In the genomic region with DNA sequence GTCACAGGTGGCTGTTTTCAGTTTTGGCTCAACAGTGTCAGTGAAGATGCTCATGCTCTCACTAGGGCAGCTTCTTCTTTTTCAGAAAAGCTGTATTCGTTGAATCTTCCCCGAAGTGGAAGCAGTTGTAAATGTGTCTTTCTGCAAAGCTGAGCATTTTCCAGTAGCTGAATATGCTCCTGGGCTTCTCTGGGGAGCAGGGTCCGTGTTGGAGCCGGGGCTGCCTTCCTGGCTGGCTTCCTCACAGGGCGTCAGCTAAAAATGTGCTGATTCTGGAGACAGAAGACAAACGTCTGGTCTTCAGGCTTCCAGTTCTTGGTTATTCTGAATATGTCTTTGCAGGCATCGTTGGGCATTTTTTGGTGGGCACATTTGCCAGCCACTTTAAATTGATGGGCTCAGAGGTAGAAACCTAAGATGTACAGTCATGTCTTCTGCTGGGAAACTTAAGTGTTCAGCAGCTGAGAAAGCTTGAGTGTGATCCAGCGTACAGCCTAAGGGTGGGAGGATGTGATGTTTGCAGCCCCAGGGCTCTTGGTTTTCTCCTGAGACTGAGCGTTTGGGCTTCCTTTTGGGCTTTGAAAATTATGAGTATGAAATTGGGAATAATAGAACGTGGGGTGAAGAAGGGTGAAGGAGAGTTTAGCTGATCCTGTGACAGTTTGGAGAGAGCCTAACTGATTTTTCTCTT, we compare ENCODE assay signal across 13 cellular contexts. TPM values are rescaled to one million over a fixed set of nuclear protein-coding genes. Genes with fewer than 3 reads are reported as not detected.
DNase-seq lines count a peak whose midpoint lies in the region; ATAC-seq and TF ChIP-seq lines count a peak whose summit lies in the region.
"Had no signal": no experiment of that assay in that cellular context is flagged by ENCODE, and none has a peak within 500 bp of the region (broad histone marks: within the 10 kb centered on the region; RNA-seq: fewer than 3 reads in every experiment).

No MANE protein-coding gene starts in this region.

- H3K36me3 ChIP-seq in esophagus squamous epithelium = no peaks in the 10 kb centered on the region
- H3K36me3 ChIP-seq in tibial artery = peaks cover 0 to 5% (median 0%) of the 10 kb centered on the region in 3 donors

- no peak for TF ChIP-seq CTCF in activated B cell treated with CpG ODN at 0.5 μM for 24 hours (IDR thresholded peaks at IDR 0.05)
- no peak for TF ChIP-seq CTCF in esophagus squamous epithelium (IDR thresholded peaks at IDR 0.05)
- TF ChIP-seq CTCF in nephron progenitor cell (IDR thresholded peaks at IDR 0.05) = no peak
- no peak for TF ChIP-seq CTCF in tibial artery (IDR thresholded peaks at IDR 0.05)

- H3K4me1 Mint-ChIP-seq in activated B cell treated with CpG ODN at 0.5 μM for 24 hours (peaks cover 78% of the 10 kb centered on the region), nephron progenitor cell (peaks cover 63% of the 10 kb centered on the region)

- H3K27ac ChIP-seq in esophagus squamous epithelium = peak overlapping the region in 3 of 4 donors; percentile 58 to 76 (median 66)
- H3K27ac ChIP-seq in tibial artery = peak overlapping the region; percentile 75 to 76
- H3K27ac ChIP-seq: C4-2B had no signal

- intact Hi-C loops in activated B cell treated with CpG ODN at 0.5 μM for 24 hours (cut with micrococcal nuclease) = loop anchor here (1.0 kb wide), 1 partner anchor 18 kb away; no protein-coding TSS in a partner anchor
- intact Hi-C loops in esophagus squamous epithelium (cut with DNase I) = no loop called here
- intact Hi-C loops in tibial artery (cut with DNase I; ENCODE audit: low total_unique reads) = no loop called here

- POLR2A ChIA-PET in activated B cell treated with CpG ODN at 0.5 μM for 24 hours (lab: Charles Lee) = interaction anchor here (0.8 to 2.2 kb wide), 9 partner anchors 13 to 143 kb away, joined by 3 to 21 read pairs (median 5); a partner anchor contains a TSS

- ATAC-seq in activated B cell treated with CpG ODN at 0.5 μM for 24 hours (ENCODE audit: low read depth) (no peak), GM19023 (IDR thresholded peaks at IDR 0.05; ENCODE audit: unreplicated experiment) (no peak)
- ATAC-seq: SK-N-SH treated with all-trans-retinoic acid at 6 μM for 48 hours had no signal

- DNase-seq in activated B cell treated with CpG ODN at 0.5 μM for 24 hours (no peak), esophagus squamous epithelium (lab: John Stamatoyannopoulos, UW) (no peak), nephron progenitor cell (no peak), tibial artery (no peak), NOMO-1 (lab: John Stamatoyannopoulos, UW; ENCODE audit: unreplicated experiment in 2 of 2) (no peak)
- DNase-seq in stimulated activated CD4-positive, alpha-beta T cell treated with anti-CD3 and anti-CD28 coated beads, Interleukin-15, amount 100 ng/mL, for 24 hours = no peak
- DNase-seq: activated naive CD4-positive, alpha-beta T cell treated with anti-CD3 and anti-CD28 coated beads for 36 hours; left cardiac atrium; NCI-H1092; stimulated activated CD4-positive, alpha-beta T cell treated with anti-CD3 and anti-CD28 coated beads, Interleukin-12 subunit alpha, Interleukin-12 subunit beta, amount 100 ng/mL, for 4 hours had no signal

- 55 to 57% methylated on average over 10 of the region's 10 CpGs for WGBS in esophagus squamous epithelium, 2 donors

- H3K4me3 ChIP-seq in esophagus squamous epithelium (no peak overlapping the region), tibial artery (no peak overlapping the region)

- peaks cover 0 to 51% (median 28%) of the 10 kb centered on the region in 3 donors for H3K4me1 ChIP-seq in esophagus squamous epithelium
- peaks cover 0 to 93% (median 50%) of the 10 kb centered on the region in 4 donors for H3K4me1 ChIP-seq in tibial artery

- H3K9me3 ChIP-seq in esophagus squamous epithelium (no peaks in the 10 kb centered on the region), tibial artery (no peaks in the 10 kb centered on the region)

- H3K36me3 Mint-ChIP-seq in activated B cell treated with CpG ODN at 0.5 μM for 24 hours (ENCODE audit: low read depth) (peaks cover 42% of the 10 kb centered on the region), nephron progenitor cell (ENCODE audit: low read depth) (peaks cover 54% of the 10 kb centered on the region)

- peak overlapping the region; percentile 1 for H3K4me3 Mint-ChIP-seq in activated B cell treated with CpG ODN at 0.5 μM for 24 hours
- H3K4me3 Mint-ChIP-seq in nephron progenitor cell = no peak overlapping the region
- H3K4me3 Mint-ChIP-seq: activated naive CD4-positive, alpha-beta T cell treated with anti-CD3 and anti-CD28 coated beads for 36 hours had no signal

- TF ChIP-seq POLR2A in esophagus squamous epithelium (IDR thresholded peaks at IDR 0.05) = no peak

- CTCF ChIA-PET in activated B cell treated with CpG ODN at 0.5 μM for 24 hours (lab: Charles Lee) = interaction anchor here (1.3 kb wide), 1 partner anchor 19 kb away, joined by 3 read pairs; a partner anchor contains a TSS

- H3K9me3 Mint-ChIP-seq in activated B cell treated with CpG ODN at 0.5 μM for 24 hours (no peaks in the 10 kb centered on the region), nephron progenitor cell (no peaks in the 10 kb centered on the region)
- H3K9me3 Mint-ChIP-seq: activated naive CD4-positive, alpha-beta T cell treated with anti-CD3 and anti-CD28 coated beads for 36 hours had no signal

- peak overlapping the region; percentile 79 for H3K27ac Mint-ChIP-seq in activated B cell treated with CpG ODN at 0.5 μM for 24 hours
- peak overlapping the region; percentile 26 for H3K27ac Mint-ChIP-seq in nephron progenitor cell
- H3K27ac Mint-ChIP-seq: activated naive CD4-positive, alpha-beta T cell treated with anti-CD3 and anti-CD28 coated beads for 36 hours had no signal

- no peaks in the 10 kb centered on the region for H3K27me3 ChIP-seq in esophagus squamous epithelium
- no peaks in the 10 kb centered on the region for H3K27me3 ChIP-seq in tibial artery

- H3K27me3 Mint-ChIP-seq in activated B cell treated with CpG ODN at 0.5 μM for 24 hours = no peaks in the 10 kb centered on the region
- H3K27me3 Mint-ChIP-seq in nephron progenitor cell (ENCODE audit: low read depth, poor library complexity) = peaks cover 4% of the 10 kb centered on the region

RNA-seq across cellular contexts. Expression of a gene that starts 19.0 kb away (rescaled TPM):
- 65.5 and 72.8 TPM in 2 replicates for total RNA-seq in activated B cell treated with CpG ODN at 0.5 μM for 24 hours
- 10 to 100 TPM in 1 of 4 donors, 1 to 10 TPM in 3; 2.6 to 18.5 (median 6.4) TPM for total RNA-seq in esophagus squamous epithelium
